In genomic region chr9:136438548-136438908, GRCh38 we compare ENCODE assay signal across 6 cellular contexts. TPM values are rescaled to one million over a fixed set of nuclear protein-coding genes. Genes with fewer than 3 reads are reported as not detected.
A peak's percentile ranks its signal among the peaks of the same experiment; 100 is the strongest.
DNase-seq lines count a peak whose midpoint lies in the region; ATAC-seq and TF ChIP-seq lines count a peak whose summit lies in the region.

No MANE protein-coding gene starts in this region.

- H3K27ac ChIP-seq in stomach: peak overlapping the region in 3 of 5 donors; percentile 80 to 84 (median 80)

- no peak for TF ChIP-seq EP300 in stomach (IDR thresholded peaks at IDR 0.05)

- H3K27me3 ChIP-seq in stomach: no peaks in the 10 kb centered on the region

- TF ChIP-seq CTCF in fibroblast of the aortic adventitia (IDR thresholded peaks at IDR 0.05; ENCODE audit: insufficient read depth, low read length) (no peak), stomach (IDR thresholded peaks at IDR 0.05) (no peak)

- H3K9me3 ChIP-seq in stomach: no peaks in the 10 kb centered on the region

- peaks cover 25 to 61% (median 51%) of the 10 kb centered on the region in 4 donors for H3K36me3 ChIP-seq in stomach

- H3K4me3 ChIP-seq in fibroblast of the aortic adventitia (ENCODE audit: low read depth, low read length) (peak overlapping the region; percentile 79), stomach (peak overlapping the region; percentile 91 to 98 (median 95))

- peak; percentile 16 for ATAC-seq in GM18502 (IDR thresholded peaks at IDR 0.05; ENCODE audit: poor library complexity, unreplicated experiment)

- H3K4me1 ChIP-seq in stomach: peaks cover 24 to 44% (median 38%) of the 10 kb centered on the region in 4 donors

- DNase-seq in LHCN-M2 (ENCODE audit: low read depth): peak; percentile 13
- DNase-seq in fibroblast of the aortic adventitia (ENCODE audit: low read depth): peak; percentile 13
- no peak for DNase-seq in stomach
- no peak for DNase-seq in midbrain (lab: John Stamatoyannopoulos, UW)
- no peak for DNase-seq in stimulated activated naive CD4-positive, alpha-beta T cell treated with Interleukin-2 at 50 U/mL for 16 hours (lab: John Stamatoyannopoulos, UW)

- WGBS in stomach, 5 donors: 1 to 3% (median 2%) methylated on average over 21 to 36 of the region's 36 CpGs; no CpG with 5 or more reads in 1 of the 5 donors

- no peak for TF ChIP-seq POLR2A in stomach (IDR thresholded peaks at IDR 0.05)

- intact Hi-C loops in stomach (cut with DNase I; ENCODE audit: low total_unique reads): no loop called here

RNA-seq across cellular contexts. Expression of gene INPP5E, which starts 1.1 kb away (rescaled TPM):
- total RNA-seq in LHCN-M2 (2014; rRNA removed): 13.5 and 14.2 TPM in 2 replicates
- polyA plus RNA-seq in LHCN-M2 (2012): 7.1 TPM
- 11.9 and 12.5 TPM in 2 replicates for total RNA-seq in fibroblast of the aortic adventitia (ENCODE audit: low replicate concordance)
- total RNA-seq in stomach: 10 to 100 TPM in 2 of 5 donors, 1 to 10 TPM in 3; 6.2 to 32.1 (median 9.7) TPM
- 1 to 10 TPM; 3.2 to 9.0 (median 4.2) TPM for polyA plus RNA-seq in stomach

RNA-seq across cellular contexts. Expression of gene PMPCA, which starts 28.1 kb away (rescaled TPM):
- total RNA-seq in LHCN-M2 (2014; rRNA removed) (46.9 and 54.2 TPM in 2 replicates), fibroblast of the aortic adventitia (ENCODE audit: low replicate concordance) (36.7 and 48.4 TPM in 2 replicates), stomach (100 to 1,000 TPM in 1 of 5 donors, 10 to 100 TPM in 4; 32.7 to 121 (median 59.5) TPM)
- 61.1 TPM for polyA plus RNA-seq in LHCN-M2 (2012)
- polyA plus RNA-seq in stomach: 10 to 100 TPM; 25.8 to 47.0 (median 32.6) TPM

RNA-seq across cellular contexts. Expression of gene ENTR1, which starts 28.1 kb away (rescaled TPM):
- 66.4 and 66.5 TPM in 2 replicates for total RNA-seq in LHCN-M2 (2014; rRNA removed)
- 33.7 TPM for polyA plus RNA-seq in LHCN-M2 (2012)
- 20.5 and 36.3 TPM in 2 replicates for total RNA-seq in fibroblast of the aortic adventitia (ENCODE audit: low replicate concordance)
- 100 to 1,000 TPM in 1 of 5 donors, 10 to 100 TPM in 4; 26.3 to 184 (median 71.2) TPM for total RNA-seq in stomach
- polyA plus RNA-seq in stomach: 10 to 100 TPM; 20.6 to 29.5 (median 27.2) TPM

RNA-seq across cellular contexts. Expression of gene SNAPC4, which starts 38.6 kb away (rescaled TPM):
- 9.2 and 9.4 TPM in 2 replicates for total RNA-seq in LHCN-M2 (2014; rRNA removed)
- 4.0 TPM for polyA plus RNA-seq in LHCN-M2 (2012)
- total RNA-seq in fibroblast of the aortic adventitia (ENCODE audit: low replicate concordance): 12.1 and 17.7 TPM in 2 replicates
- total RNA-seq in stomach: 10 to 100 TPM in 1 of 5 donors, 1 to 10 TPM in 4; 1.8 to 58.2 (median 5.8) TPM
- 1 to 10 TPM; 2.9 to 4.6 (median 4.1) TPM for polyA plus RNA-seq in stomach

RNA-seq across cellular contexts. Expression of gene SEC16A, which starts 44.3 kb away (rescaled TPM):
- total RNA-seq in LHCN-M2 (2014; rRNA removed) (25.5 and 28.9 TPM in 2 replicates), fibroblast of the aortic adventitia (ENCODE audit: low replicate concordance) (23.8 and 39.4 TPM in 2 replicates), stomach (100 to 1,000 TPM in 1 of 5 donors, 10 to 100 TPM in 4; 14.6 to 105 (median 60.3) TPM)
- 35.2 TPM for polyA plus RNA-seq in LHCN-M2 (2012)
- 10 to 100 TPM; 29.9 to 44.2 (median 32.2) TPM for polyA plus RNA-seq in stomach

Comparison
In these comparisons a context has a peak if more than half of its experiments do, and no peak if none do; other contexts are left out.
1. DNase-seq: peak in LHCN-M2 (single experiment) and fibroblast of the aortic adventitia (single experiment); none in stomach (single experiment), midbrain (single experiment) and stimulated activated naive CD4-positive, alpha-beta T cell treated with Interleukin-2 at 50 U/mL for 16 hours (single experiment).